ENCODE assay signal across 15 cellular contexts in genomic region chr9:114369567-114370240, GRCh38. TPM values are rescaled to one million over a fixed set of nuclear protein-coding genes. Genes with fewer than 3 reads are reported as not detected.
DNase-seq lines count a peak whose midpoint lies in the region; ATAC-seq and TF ChIP-seq lines count a peak whose summit lies in the region.
"Had no signal": no experiment of that assay in that cellular context is flagged by ENCODE, and none has a peak within 500 bp of the region (broad histone marks: within the 10 kb centered on the region; RNA-seq: fewer than 3 reads in every experiment).

No MANE protein-coding gene starts in this region.

- TF ChIP-seq POLR2A in esophagus squamous epithelium (IDR thresholded peaks at IDR 0.05) = no peak
- TF ChIP-seq POLR2A in transverse colon (IDR thresholded peaks at IDR 0.05) = no peak

- peaks cover 5 to 86% (median 20%) of the 10 kb centered on the region in 3 donors for H3K4me1 ChIP-seq in esophagus squamous epithelium
- peaks cover 66% of the 10 kb centered on the region for H3K4me1 ChIP-seq in thymus (ENCODE audit: control insufficient read depth, insufficient read depth, low read length)
- peaks cover 8 to 66% (median 19%) of the 10 kb centered on the region in 4 donors for H3K4me1 ChIP-seq in transverse colon

- peaks cover 80% of the 10 kb centered on the region for H3K36me3 Mint-ChIP-seq in activated CD8-positive, alpha-beta memory T cell treated with anti-CD3 and anti-CD28 coated beads, Interleukin-2, amount 10 ng/mL, durations not matched to agents 7 days and 5 days
- peaks cover 81% of the 10 kb centered on the region for H3K36me3 Mint-ChIP-seq in T-helper 2 cell treated with Interferon-gamma antibody and Interleukin-4, amounts not matched to agents 5 μg/mL and 100 μg/mL, for 36 hours (ENCODE audit: low read depth)
- H3K36me3 Mint-ChIP-seq in mesothelial cell of epicardium = peaks cover 9% of the 10 kb centered on the region

- H3K4me1 Mint-ChIP-seq in activated CD8-positive, alpha-beta memory T cell treated with anti-CD3 and anti-CD28 coated beads, Interleukin-2, amount 10 ng/mL, durations not matched to agents 7 days and 5 days = peaks cover 96% of the 10 kb centered on the region
- H3K4me1 Mint-ChIP-seq in T-helper 2 cell treated with Interferon-gamma antibody and Interleukin-4, amounts not matched to agents 5 μg/mL and 100 μg/mL, for 36 hours (ENCODE audit: low read depth) = peaks cover 70% of the 10 kb centered on the region
- peaks cover 4% of the 10 kb centered on the region for H3K4me1 Mint-ChIP-seq in mesothelial cell of epicardium

- no peak for TF ChIP-seq EP300 in transverse colon (IDR thresholded peaks at IDR 0.05; ENCODE audit: low read depth)

- peak overlapping the region; percentile 71 for H3K27ac Mint-ChIP-seq in activated CD8-positive, alpha-beta memory T cell treated with anti-CD3 and anti-CD28 coated beads, Interleukin-2, amount 10 ng/mL, durations not matched to agents 7 days and 5 days
- peak overlapping the region; percentile 43 for H3K27ac Mint-ChIP-seq in T-helper 2 cell treated with Interferon-gamma antibody and Interleukin-4, amounts not matched to agents 5 μg/mL and 100 μg/mL, for 36 hours
- H3K27ac Mint-ChIP-seq in mesothelial cell of epicardium = no peak overlapping the region
- H3K27ac Mint-ChIP-seq: type B pancreatic cell had no signal

- intact Hi-C loops in esophagus squamous epithelium (cut with DNase I) = no loop called here
- intact Hi-C loops in transverse colon (cut with DNase I; ENCODE audit: low total_unique reads) = no loop called here

- no peak for DNase-seq in activated CD8-positive, alpha-beta memory T cell treated with anti-CD3 and anti-CD28 coated beads, Interleukin-2, amount 10 ng/mL, durations not matched to agents 7 days and 5 days
- no peak for DNase-seq in activated CD8-positive, alpha-beta memory T cell treated with anti-CD3 and anti-CD28 coated beads for 24 hours
- DNase-seq in T-helper 2 cell treated with Interferon-gamma antibody and Interleukin-4, amounts not matched to agents 5 μg/mL and 100 μg/mL, for 36 hours (ENCODE audit: low spot score) = no peak
- DNase-seq in esophagus squamous epithelium (lab: John Stamatoyannopoulos, UW) (no peak), transverse colon (no peak), mesothelial cell of epicardium (ENCODE audit: low spot score in 2 of 2, unreplicated experiment in 2 of 2) (no peak)
- DNase-seq: kidney glomerular epithelial cell, MG63, NCI-H446 treated with DMSO at 0.1 percent for 48 hours had no signal

- no peaks in the 10 kb centered on the region for H3K9me3 ChIP-seq in esophagus squamous epithelium
- H3K9me3 ChIP-seq in thymus (ENCODE audit: control insufficient read depth) = no peaks in the 10 kb centered on the region
- no peaks in the 10 kb centered on the region for H3K9me3 ChIP-seq in transverse colon
- H3K9me3 ChIP-seq: A549, MG63, SJSA1 had no signal

- no peak for ATAC-seq in activated CD8-positive, alpha-beta memory T cell treated with anti-CD3 and anti-CD28 coated beads, Interleukin-2, amount 10 ng/mL, durations not matched to agents 7 days and 5 days
- ATAC-seq in HG03439 (IDR thresholded peaks at IDR 0.05; ENCODE audit: unreplicated experiment) = no peak
- ATAC-seq: A549 had no signal

- H3K9me3 Mint-ChIP-seq in activated CD8-positive, alpha-beta memory T cell treated with anti-CD3 and anti-CD28 coated beads, Interleukin-2, amount 10 ng/mL, durations not matched to agents 7 days and 5 days (ENCODE audit: low read depth) = no peaks in the 10 kb centered on the region
- H3K9me3 Mint-ChIP-seq in T-helper 2 cell treated with Interferon-gamma antibody and Interleukin-4, amounts not matched to agents 5 μg/mL and 100 μg/mL, for 36 hours = no peaks in the 10 kb centered on the region
- H3K9me3 Mint-ChIP-seq in mesothelial cell of epicardium = no peaks in the 10 kb centered on the region
- H3K9me3 Mint-ChIP-seq: type B pancreatic cell had no signal

- H3K27me3 Mint-ChIP-seq in activated CD8-positive, alpha-beta memory T cell treated with anti-CD3 and anti-CD28 coated beads, Interleukin-2, amount 10 ng/mL, durations not matched to agents 7 days and 5 days = no peaks in the 10 kb centered on the region
- no peaks in the 10 kb centered on the region for H3K27me3 Mint-ChIP-seq in T-helper 2 cell treated with Interferon-gamma antibody and Interleukin-4, amounts not matched to agents 5 μg/mL and 100 μg/mL, for 36 hours (ENCODE audit: low read depth)
- H3K27me3 Mint-ChIP-seq in mesothelial cell of epicardium (ENCODE audit: low read depth) = no peaks in the 10 kb centered on the region
- H3K27me3 Mint-ChIP-seq: type B pancreatic cell had no signal

- WGBS in esophagus squamous epithelium, 2 donors = 94% methylated on average over 13 of the region's 13 CpGs
- WGBS in thymus = 96% methylated on average over 13 of the region's 13 CpGs
- WGBS in transverse colon (ENCODE audit: low coverage in 1 of 2), 2 donors = 86 to 95% methylated on average over 13 of the region's 13 CpGs

- H3K36me3 ChIP-seq in esophagus squamous epithelium = peaks cover 0 to 69% (median 4%) of the 10 kb centered on the region in 3 donors
- peaks cover 49% of the 10 kb centered on the region for H3K36me3 ChIP-seq in thymus (ENCODE audit: control insufficient read depth, insufficient read depth)
- H3K36me3 ChIP-seq in transverse colon = peaks cover 0 to 5% (median 0%) of the 10 kb centered on the region in 4 donors
- H3K36me3 ChIP-seq: MG63 had no signal

- H3K27ac ChIP-seq in esophagus squamous epithelium = peak overlapping the region in 3 of 4 donors; percentile 57 to 83 (median 78)
- H3K27ac ChIP-seq in thymus (ENCODE audit: low read depth) = peak overlapping the region; percentile 26
- H3K27ac ChIP-seq in transverse colon = peak overlapping the region in 2 of 4 donors; percentile 79 to 80
- H3K27ac ChIP-seq: A549, SJSA1 had no signal

- CTCF ChIA-PET in activated CD8-positive, alpha-beta memory T cell treated with anti-CD3 and anti-CD28 coated beads, Interleukin-2, amount 10 ng/mL, durations not matched to agents 7 days and 5 days (lab: Charles Lee) = interaction anchor here (1.0 to 7.3 kb wide), 3 partner anchors 13 to 16 kb away, joined by 3 to 135 read pairs (median 71); partner anchors contain the start of gene AKNA

- H3K27me3 ChIP-seq in esophagus squamous epithelium = no peaks in the 10 kb centered on the region
- no peaks in the 10 kb centered on the region for H3K27me3 ChIP-seq in thymus (ENCODE audit: control insufficient read depth, insufficient read depth)
- H3K27me3 ChIP-seq in transverse colon = no peaks in the 10 kb centered on the region
- H3K27me3 ChIP-seq: MG63, SJSA1 had no signal

- no peak for TF ChIP-seq CTCF in esophagus squamous epithelium (IDR thresholded peaks at IDR 0.05)
- TF ChIP-seq CTCF in transverse colon (IDR thresholded peaks at IDR 0.05) = no peak
- no peak for TF ChIP-seq CTCF in mesothelial cell of epicardium (IDR thresholded peaks at IDR 0.05; ENCODE audit: unreplicated experiment)

- H3K4me3 Mint-ChIP-seq in activated CD8-positive, alpha-beta memory T cell treated with anti-CD3 and anti-CD28 coated beads, Interleukin-2, amount 10 ng/mL, durations not matched to agents 7 days and 5 days = peak overlapping the region; percentile 3
- H3K4me3 Mint-ChIP-seq in T-helper 2 cell treated with Interferon-gamma antibody and Interleukin-4, amounts not matched to agents 5 μg/mL and 100 μg/mL, for 36 hours = peak overlapping the region; percentile 9
- H3K4me3 Mint-ChIP-seq in mesothelial cell of epicardium = no peak overlapping the region
- H3K4me3 Mint-ChIP-seq: type B pancreatic cell had no signal

- H3K4me3 ChIP-seq in esophagus squamous epithelium (no peak overlapping the region), thymus (ENCODE audit: low read length) (no peak overlapping the region), transverse colon (no peak overlapping the region)
- H3K4me3 ChIP-seq: A549, MG63, SJSA1 had no signal

- in situ Hi-C loops in transverse colon (cut with MboI; ENCODE audit: low pct_ligation_motif_present in 1 of 4, low pct_unique_long_range_greater_than_20kb in 1 of 4, low sequenced_read_pairs in 3 of 4) = no loop called here

RNA-seq across cellular contexts. Expression of gene AKNA, which starts 18.1 kb away (rescaled TPM):
- 100 to 1,000 TPM; 432 to 500 TPM for total RNA-seq in activated CD8-positive, alpha-beta memory T cell treated with anti-CD3 and anti-CD28 coated beads, Interleukin-2, amount 10 ng/mL, durations not matched to agents 7 days and 5 days
- 10 to 100 TPM in 1 of 4 donors, 1 to 10 TPM in 3; 6.1 to 25.0 (median 7.6) TPM for total RNA-seq in esophagus squamous epithelium
- 162 TPM for polyA plus RNA-seq in thymus
- total RNA-seq in transverse colon = 10 to 100 TPM; 34.8 to 63.2 (median 48.6) TPM
- 19.6 to 24.0 TPM (median 23.1 TPM) in 3 replicates for total RNA-seq in mesothelial cell of epicardium

RNA-seq across cellular contexts. Expression of gene ORM2, which starts 40.0 kb away (rescaled TPM):
- total RNA-seq in activated CD8-positive, alpha-beta memory T cell treated with anti-CD3 and anti-CD28 coated beads, Interleukin-2, amount 10 ng/mL, durations not matched to agents 7 days and 5 days = not detected
- not detected for total RNA-seq in esophagus squamous epithelium
- 1.1 TPM for polyA plus RNA-seq in thymus
- total RNA-seq in transverse colon = not detected
- total RNA-seq in mesothelial cell of epicardium = not detected in 3 replicates
- total RNA-seq: osteocyte, SJSA1 had no signal

RNA-seq across cellular contexts. Expression of gene ORM1, which starts 46.8 kb away (rescaled TPM):
- not detected for total RNA-seq in activated CD8-positive, alpha-beta memory T cell treated with anti-CD3 and anti-CD28 coated beads, Interleukin-2, amount 10 ng/mL, durations not matched to agents 7 days and 5 days
- total RNA-seq in esophagus squamous epithelium = under 1 TPM in 1 of 4 donors, not detected in 3; 0.41 TPM
- polyA plus RNA-seq in thymus = 3.4 TPM
- total RNA-seq in transverse colon = not detected
- not detected in 3 replicates for total RNA-seq in mesothelial cell of epicardium
- total RNA-seq: osteocyte, SJSA1 had no signal

Comparison
In these comparisons a context has a peak if more than half of its experiments do, and no peak if none do; other contexts are left out.
1. RNA of gene AKNA, which starts 18.1 kb away (total RNA-seq): 432 to 500 TPM in activated CD8-positive, alpha-beta memory T cell treated with anti-CD3 and anti-CD28 coated beads, Interleukin-2, amount 10 ng/mL, durations not matched to agents 7 days and 5 days; 34.8 to 63.2 TPM in transverse colon, 19.6 to 24.0 TPM in mesothelial cell of epicardium and 6.1 to 25.0 TPM in esophagus squamous epithelium; every median in the first group is over 4 times any median in the second.